In genomic region chrX:107700317-107700774, GRCh38 we compare ENCODE assay signal across 8 cellular contexts.
DNase-seq lines count a peak whose midpoint lies in the region; ATAC-seq and TF ChIP-seq lines count a peak whose summit lies in the region.
"Had no signal": no experiment of that assay in that cellular context is flagged by ENCODE, and none has a peak within 500 bp of the region (broad histone marks: within the 10 kb centered on the region; RNA-seq: fewer than 3 reads in every experiment).

No MANE protein-coding gene starts in this region.

- no peaks in the 10 kb centered on the region for H3K36me3 ChIP-seq in tibial nerve
- H3K36me3 ChIP-seq: SJSA1 had no signal

- intact Hi-C loops in left colon (cut with DNase I, micrococcal nuclease): no loop called here

- H3K27me3 ChIP-seq in tibial nerve: peaks cover 0 to 10% of the 10 kb centered on the region in 2 donors
- H3K27me3 ChIP-seq: SJSA1 had no signal

- no peaks in the 10 kb centered on the region for H3K9me3 ChIP-seq in tibial nerve
- H3K9me3 ChIP-seq: SJSA1 had no signal

- peak overlapping the region; percentile 80 for H3K27ac ChIP-seq in caudate nucleus (ENCODE audit: low read depth, low read length)
- H3K27ac ChIP-seq in tibial nerve: peak overlapping the region; percentile 81 to 93 (median 91)
- H3K27ac ChIP-seq: SJSA1 had no signal

- TF ChIP-seq EP300 in tibial nerve (IDR thresholded peaks at IDR 0.05): peak; percentile 96

- ATAC-seq in left colon: peak; percentile 46
- no peak for ATAC-seq in HG02623 (IDR thresholded peaks at IDR 0.05; ENCODE audit: unreplicated experiment)

- H3K4me3 ChIP-seq in tibial nerve: no peak overlapping the region
- H3K4me3 ChIP-seq: SJSA1 had no signal

- TF ChIP-seq POLR2A in tibial nerve (IDR thresholded peaks at IDR 0.05): peak; percentile 26 to 48

- peak in 1 of 5 experiments; percentile 13 for TF ChIP-seq CTCF in tibial nerve (IDR thresholded peaks at IDR 0.05)

- DNase-seq in M059J (ENCODE audit: low read depth) (peak; percentile 67), caudate nucleus (lab: John Stamatoyannopoulos, UW) (peak in 1 of 61 donors; percentile 9), left colon (no peak), tibial nerve (ENCODE audit: low spot score in 2 of 2) (peak in 1 of 2 donors; percentile 64), 8988T (no peak)
- DNase-seq in effector CD8-positive, alpha-beta T cell (lab: John Stamatoyannopoulos, UW): no peak

- peaks cover 0 to 29% (median 16%) of the 10 kb centered on the region in 4 donors for H3K4me1 ChIP-seq in tibial nerve
- H3K4me1 ChIP-seq: SJSA1 had no signal

- WGBS in tibial nerve, 2 donors: 14 to 20% methylated on average over 4 of the region's 4 CpGs
